Comparison of ENCODE assay signal across 8 cellular contexts in the genomic region with DNA sequence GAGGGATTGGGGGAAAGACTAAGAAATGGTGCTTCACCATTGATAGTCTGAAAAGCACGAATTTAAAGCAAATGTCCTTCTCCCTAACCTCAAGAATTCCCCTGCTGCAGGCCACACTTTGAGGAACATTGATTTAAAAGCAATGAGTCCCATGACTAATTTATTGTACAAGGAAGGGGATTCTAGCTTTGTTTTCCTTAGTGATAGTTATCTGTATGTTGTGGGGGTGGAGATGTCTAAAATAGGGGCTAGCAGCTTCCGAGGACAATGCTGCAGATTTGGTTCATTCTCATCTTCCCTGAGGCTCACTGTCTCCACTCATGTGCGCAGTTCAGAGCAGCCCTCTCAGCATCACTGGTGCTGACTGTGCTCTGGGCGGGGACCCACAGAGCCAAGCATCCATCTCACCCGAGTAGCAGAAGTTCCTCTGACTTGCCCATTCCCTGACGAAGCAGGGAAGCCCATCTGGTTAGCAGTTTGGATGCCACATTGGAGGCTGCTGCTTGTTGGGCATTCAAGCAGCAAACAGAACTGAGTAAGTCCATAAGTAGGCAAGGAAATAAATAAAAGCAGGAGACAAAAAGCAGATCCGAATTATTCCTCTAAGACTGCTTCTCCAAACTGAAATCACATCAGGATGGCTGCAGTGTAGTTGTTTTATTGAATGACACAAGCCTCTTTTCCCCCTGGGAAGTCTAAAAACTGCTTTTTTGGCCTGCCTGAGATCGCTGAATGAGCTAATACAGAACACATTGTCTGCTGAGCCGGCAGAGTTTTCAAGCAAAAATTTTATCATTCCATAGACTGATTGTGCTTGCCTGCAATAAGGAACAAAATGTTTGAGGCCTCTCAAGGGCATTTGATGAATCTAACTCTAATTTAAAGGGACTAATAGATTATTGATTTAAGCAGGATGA. TPM values are rescaled to one million over a fixed set of nuclear protein-coding genes. Genes with fewer than 3 reads are reported as not detected.
DNase-seq lines count a peak whose midpoint lies in the region; TF ChIP-seq lines count a peak whose summit lies in the region.

No MANE protein-coding gene starts in this region.

- DNase-seq in NCI-H524 (lab: John Stamatoyannopoulos, UW), result peak; percentile 29 to 75
- DNase-seq in NCI-H524 treated with DMSO at 0.1 percent for 48 hours (lab: John Stamatoyannopoulos, UW), result no peak
- DNase-seq in endodermal cell, result peak; percentile 61
- peak; percentile 49 to 60 for DNase-seq in uterus
- no peak for DNase-seq in kidney glomerular epithelial cell (lab: John Stamatoyannopoulos, UW)
- no peak for DNase-seq in ureter (ENCODE audit: low spot score)
- DNase-seq in midbrain (lab: John Stamatoyannopoulos, UW), result no peak

- H3K27ac ChIP-seq in endodermal cell (ENCODE audit: low read depth, low read length) (peak overlapping the region; percentile 55), mesodermal cell (ENCODE audit: low read depth, low read length, severe bottlenecking) (peak overlapping the region; percentile 91), uterus (peak overlapping the region; percentile 78 to 88)

- TF ChIP-seq POLR2A in uterus (IDR thresholded peaks at IDR 0.05), result no peak

- peaks cover 63% of the 10 kb centered on the region for H3K4me1 Mint-ChIP-seq in endodermal cell

- WGBS in endodermal cell (ENCODE audit: insufficient coverage in 1 of 2, insufficient read length in 1 of 2), 2 experiments, result 69 to 74% methylated on average over 8 to 9 of the region's 9 CpGs
- WGBS in mesodermal cell (ENCODE audit: insufficient coverage in 2 of 2), 2 experiments, result 55 to 74% methylated on average over 4 to 5 of the region's 9 CpGs

- H3K36me3 ChIP-seq in endodermal cell (ENCODE audit: control insufficient read depth, insufficient read depth, low read length), result peaks cover 14% of the 10 kb centered on the region
- no peaks in the 10 kb centered on the region for H3K36me3 ChIP-seq in mesodermal cell (ENCODE audit: control insufficient read depth, insufficient read depth, low read length)
- H3K36me3 ChIP-seq in uterus, result no peaks in the 10 kb centered on the region

- H3K27me3 Mint-ChIP-seq in endodermal cell (ENCODE audit: insufficient read depth), result no peaks in the 10 kb centered on the region

- TF ChIP-seq CTCF in endodermal cell (conservative IDR thresholded peaks at IDR 0.05), result no peak
- no peak for TF ChIP-seq CTCF in uterus (IDR thresholded peaks at IDR 0.05)

- no peaks in the 10 kb centered on the region for H3K27me3 ChIP-seq in endodermal cell (ENCODE audit: control insufficient read depth, insufficient read depth, low read length, poor library complexity, severe bottlenecking)
- H3K27me3 ChIP-seq in uterus, result no peaks in the 10 kb centered on the region

- peak overlapping the region; percentile 68 for H3K4me3 ChIP-seq in endodermal cell (ENCODE audit: low read length)
- H3K4me3 ChIP-seq in mesodermal cell (ENCODE audit: extremely low read depth, insufficient read depth, low read length, poor library complexity, severe bottlenecking), result no peak overlapping the region
- no peak overlapping the region for H3K4me3 ChIP-seq in uterus

- peak overlapping the region; percentile 21 for H3K4me3 Mint-ChIP-seq in endodermal cell

- H3K9me3 ChIP-seq in endodermal cell (ENCODE audit: control insufficient read depth, low read length), result peaks cover under 1% of the 10 kb centered on the region
- H3K9me3 ChIP-seq in mesodermal cell (ENCODE audit: control insufficient read depth, low read length), result no peaks in the 10 kb centered on the region
- no peaks in the 10 kb centered on the region for H3K9me3 ChIP-seq in uterus

- H3K4me1 ChIP-seq in endodermal cell (ENCODE audit: control insufficient read depth, insufficient read depth, low read length) (peaks cover 40% of the 10 kb centered on the region), mesodermal cell (ENCODE audit: control insufficient read depth, insufficient read depth, low read length, poor library complexity, severe bottlenecking) (peaks cover 49% of the 10 kb centered on the region), uterus (peaks cover 0 to under 1% of the 10 kb centered on the region in 2 donors)

- peak overlapping the region; percentile 92 for H3K27ac Mint-ChIP-seq in endodermal cell

- H3K9ac ChIP-seq in endodermal cell (ENCODE audit: extremely low read depth, low read length, poor library complexity, severe bottlenecking), result peak overlapping the region; percentile 63

- peaks cover 11% of the 10 kb centered on the region for H3K36me3 Mint-ChIP-seq in endodermal cell (ENCODE audit: low read depth)

- intact Hi-C loops in uterus (cut with DNase I; ENCODE audit: low total_unique reads), result no loop called here

- H3K9me3 Mint-ChIP-seq in endodermal cell, result no peaks in the 10 kb centered on the region

RNA-seq across cellular contexts. Expression of gene RARB, which starts 27.5 kb away (rescaled TPM):
- total RNA-seq in endodermal cell (10 to 100 TPM; 21.5 to 21.9 TPM), uterus (10 to 100 TPM in 3 of 4 donors, 1 to 10 TPM in 1; 6.7 to 63.0 (median 14.5) TPM), ureter (14.0 TPM)
- 10.8 TPM for polyA plus RNA-seq in endodermal cell (2013, experiment 1 of 2)
- 8.2 TPM for polyA plus RNA-seq in endodermal cell (2013, experiment 2 of 2)
- 10.4 TPM for polyA plus RNA-seq in mesodermal cell (2013, experiment 1 of 2)
- 9.4 TPM for polyA plus RNA-seq in mesodermal cell (2013, experiment 2 of 2)

Comparison
In these comparisons a context has a peak if more than half of its experiments do, and no peak if none do; other contexts are left out.
1. DNase-seq: peak in NCI-H524 (2 of 2), endodermal cell (single experiment) and uterus (2 of 2); none in NCI-H524 treated with DMSO at 0.1 percent for 48 hours (single experiment), kidney glomerular epithelial cell (single experiment), ureter (single experiment) and midbrain (single experiment).
2. Peak in every context shown above with its lines, with median percentiles within 50 percentile points of each other: H3K27ac ChIP-seq.